Comparison of ENCODE assay signal across 30 cellular contexts in the genomic region with DNA sequence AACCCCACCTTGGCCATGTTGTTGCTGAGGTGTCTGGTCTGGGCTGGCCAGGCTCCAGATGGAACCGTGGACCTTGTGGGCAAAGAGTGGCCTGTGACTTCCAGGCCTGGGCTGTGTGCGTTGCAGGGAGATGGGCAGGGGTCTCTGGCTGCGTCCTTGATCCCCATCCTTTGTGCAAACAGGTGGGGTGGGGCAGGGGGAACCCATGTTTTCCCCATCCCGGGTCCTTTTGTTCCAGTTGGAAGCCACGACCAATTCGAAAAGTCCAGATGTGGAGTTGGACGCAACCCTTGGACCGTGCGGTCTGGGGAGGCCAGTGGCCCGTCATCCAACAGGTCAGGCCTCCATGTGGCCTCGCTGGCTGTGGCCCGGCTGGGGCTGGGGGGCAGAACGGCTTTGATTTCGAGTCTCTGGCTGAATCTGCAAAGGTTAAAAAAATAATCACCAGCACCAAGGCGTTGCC. TPM values are rescaled to one million over a fixed set of nuclear protein-coding genes. Genes with fewer than 3 reads are reported as not detected.
"Had no signal": no experiment of that assay in that cellular context is flagged by ENCODE, and none has a peak within 500 bp of the region (broad histone marks: within the 10 kb centered on the region; RNA-seq: fewer than 3 reads in every experiment).

No MANE protein-coding gene starts in this region.

- H3K79me2 ChIP-seq: parathyroid adenoma had no signal

- H3K27ac Mint-ChIP-seq: naive thymus-derived CD4-positive, alpha-beta T cell; natural killer cell; nephron; stimulated activated effector memory CD8-positive, alpha-beta T cell treated with anti-CD3 and anti-CD28 coated beads, Interleukin-12 subunit alpha, Interleukin-12 subunit beta, amount 100 ng/mL, for 72 hours; stimulated activated naive B cell treated with anti-CD40 and anti-IgM and Interleukin-4, amounts not matched to agents 10 μg/mL and 1 μg/mL and 100 μg/mL, for 72 hours; stimulated activated naive CD8-positive, alpha-beta T cell treated with anti-CD3 and anti-CD28 coated beads, Interleukin-15, Interleukin-2, amounts not matched to agents 100 ng/mL and 50 ng/mL, for 24 hours had no signal

- H3K9me3 Mint-ChIP-seq: natural killer cell; nephron; stimulated activated effector memory CD8-positive, alpha-beta T cell treated with anti-CD3 and anti-CD28 coated beads, Interleukin-12 subunit alpha, Interleukin-12 subunit beta, amount 100 ng/mL, for 72 hours; stimulated activated naive CD8-positive, alpha-beta T cell treated with anti-CD3 and anti-CD28 coated beads, Interleukin-15, Interleukin-2, amounts not matched to agents 100 ng/mL and 50 ng/mL, for 24 hours had no signal

- H3K4me2 ChIP-seq: smooth muscle cell had no signal

- H3K27me3 ChIP-seq: ovary, thyroid gland, upper lobe of left lung, vagina had no signal

- H3K36me3 Mint-ChIP-seq: naive thymus-derived CD4-positive, alpha-beta T cell; natural killer cell; stimulated activated effector memory CD8-positive, alpha-beta T cell treated with anti-CD3 and anti-CD28 coated beads, Interleukin-12 subunit alpha, Interleukin-12 subunit beta, amount 100 ng/mL, for 72 hours; stimulated activated naive B cell treated with anti-CD40 and anti-IgM and Interleukin-4, amounts not matched to agents 10 μg/mL and 1 μg/mL and 100 μg/mL, for 72 hours had no signal

- DNase-seq: naive thymus-derived CD4-positive, alpha-beta T cell; natural killer cell; nucleus accumbens; ovary; psoas muscle; spleen; stimulated activated CD4-positive, alpha-beta T cell treated with anti-CD3 and anti-CD28 coated beads, Interleukin-12 subunit alpha, Interleukin-12 subunit beta, amount 100 ng/mL, for 4 hours; stimulated activated CD4-positive, alpha-beta T cell treated with anti-CD3 and anti-CD28 coated beads, Interleukin-1b, Interleukin-23, amount 100 ng/mL, for 48 hours; stimulated activated CD4-positive, alpha-beta T cell treated with anti-CD3 and anti-CD28 coated beads, Interleukin-2, amount 100 ng/mL, for 48 hours; stimulated activated CD4-positive, alpha-beta T cell treated with anti-CD3 and anti-CD28 coated beads, Interleukin-4, amount 100 ng/mL, for 24 hours; stimulated activated naive B cell treated with anti-CD40 and anti-IgM and Interleukin-4, amounts not matched to agents 10 μg/mL and 1 μg/mL and 100 μg/mL, for 72 hours; stimulated activated naive CD4-positive, alpha-beta T cell treated with Interleukin-2 at 50 U/mL for 16 hours; stomach; thyroid gland; trophoblast cell; upper lobe of left lung had no signal

- H3K4me3 ChIP-seq: ovary, psoas muscle, skin epidermis, smooth muscle cell, spleen, stomach, thoracic aorta, thyroid gland, tibial nerve, upper lobe of left lung, vagina had no signal

- H3K36me3 ChIP-seq: neutrophil, ovary, spleen, stomach, thoracic aorta, thyroid gland, tibial nerve, upper lobe of left lung, vagina had no signal

- H3K4me3 Mint-ChIP-seq: natural killer cell; nephron; stimulated activated effector memory CD8-positive, alpha-beta T cell treated with anti-CD3 and anti-CD28 coated beads, Interleukin-12 subunit alpha, Interleukin-12 subunit beta, amount 100 ng/mL, for 72 hours; stimulated activated naive B cell treated with anti-CD40 and anti-IgM and Interleukin-4, amounts not matched to agents 10 μg/mL and 1 μg/mL and 100 μg/mL, for 72 hours; stimulated activated naive CD8-positive, alpha-beta T cell treated with anti-CD3 and anti-CD28 coated beads, Interleukin-15, Interleukin-2, amounts not matched to agents 100 ng/mL and 50 ng/mL, for 24 hours had no signal

- ATAC-seq: naive thymus-derived CD4-positive, alpha-beta T cell; natural killer cell; psoas muscle; right cardiac atrium; sciatic nerve; stimulated activated effector memory CD8-positive, alpha-beta T cell treated with anti-CD3 and anti-CD28 coated beads, Interleukin-12 subunit alpha, Interleukin-12 subunit beta, amount 100 ng/mL, for 72 hours; stimulated activated naive B cell treated with anti-CD40 and anti-IgM and Interleukin-4, amounts not matched to agents 10 μg/mL and 1 μg/mL and 100 μg/mL, for 72 hours had no signal

- H3K9me3 ChIP-seq: neutrophil, ovary, psoas muscle, spleen, stomach, thoracic aorta, thyroid gland, tibial nerve, upper lobe of left lung, vagina had no signal

- H3K27ac ChIP-seq: neutrophil, ovary, parathyroid adenoma, psoas muscle, skin epidermis, spleen, stomach, thoracic aorta, thyroid gland, tibial nerve, upper lobe of left lung, vagina had no signal

- FAIRE-seq: urothelium cell line had no signal

- H3K4me1 Mint-ChIP-seq: natural killer cell; nephron; stimulated activated effector memory CD8-positive, alpha-beta T cell treated with anti-CD3 and anti-CD28 coated beads, Interleukin-12 subunit alpha, Interleukin-12 subunit beta, amount 100 ng/mL, for 72 hours had no signal

- H3K4me1 ChIP-seq: parathyroid adenoma, thyroid gland had no signal

- H3K9ac ChIP-seq: parathyroid adenoma had no signal

- H2AFZ ChIP-seq: parathyroid adenoma had no signal

RNA-seq across cellular contexts. Expression of gene COMP, which starts 13.1 kb away (rescaled TPM):
- total RNA-seq: naive thymus-derived CD4-positive, alpha-beta T cell; natural killer cell; spleen had no signal
- polyA plus RNA-seq: naive thymus-derived CD4-positive, alpha-beta T cell; neural cell had no signal
